In the genomic region with DNA sequence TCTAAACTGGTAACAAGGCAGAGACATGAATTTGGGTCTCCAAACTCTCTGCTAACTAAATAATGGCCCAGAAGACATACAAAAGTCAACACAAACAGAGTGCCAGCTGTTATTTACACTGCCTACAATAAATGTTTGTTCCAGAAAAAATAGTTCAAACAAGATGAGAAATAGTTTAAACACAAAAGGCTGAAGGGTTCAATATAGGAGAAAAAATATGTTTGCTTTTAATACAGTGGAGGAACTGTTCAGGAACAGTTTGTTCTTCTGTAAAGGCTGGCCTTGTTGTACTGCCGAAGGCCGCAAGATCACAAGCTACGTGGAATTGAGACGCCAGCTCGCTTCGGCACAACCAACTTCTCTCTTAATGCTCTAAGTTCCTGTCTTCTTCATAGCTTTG, we compare ENCODE assay signal across 24 cellular contexts.
DNase-seq lines count a peak whose midpoint lies in the region; ATAC-seq, FAIRE-seq and TF ChIP-seq lines count a peak whose summit lies in the region.
"Had no signal": no experiment of that assay in that cellular context is flagged by ENCODE, and none has a peak within 500 bp of the region (broad histone marks: within the 10 kb centered on the region; RNA-seq: fewer than 3 reads in every experiment).

No MANE protein-coding gene starts in this region.

- in situ Hi-C loops in HepG2 (cut with HindIII; ENCODE audit: extremely low pct_ligation_motif_present, low pct_unique_long_range_greater_than_20kb) = no loop called here

- no peak overlapping the region for H2AFZ ChIP-seq in HepG2 (ENCODE audit: low read length)

- no peak overlapping the region for H3K9ac ChIP-seq in HepG2 (ENCODE audit: insufficient read depth, low read depth, low read length)

- no peak for TF ChIP-seq CTCF in right atrium auricular region (IDR thresholded peaks at IDR 0.05)
- no peak for TF ChIP-seq CTCF in HepG2 (CRISPR knock-in tag; IDR thresholded peaks at IDR 0.05)
- no peak for TF ChIP-seq CTCF in pancreas (IDR thresholded peaks at IDR 0.05)

- peak overlapping the region; percentile 37 for H3K4me2 ChIP-seq in HepG2 (ENCODE audit: low read depth, low read length)

- DNase-seq in right atrium auricular region (ENCODE audit: low spot score) (no peak), left ventricle myocardium superior (no peak), HepG2 (ENCODE audit: low spot score) (peak; percentile 87), pancreas (peak in 3 of 6 donors; percentile 29 to 40 (median 32)), RCC 7860 (ENCODE audit: low spot score) (no peak), NAMALWA (ENCODE audit: low spot score) (no peak)
- no peak for DNase-seq in activated CD4-positive, alpha-beta memory T cell treated with anti-CD3 and anti-CD28 coated beads for 36 hours
- DNase-seq in stimulated activated CD4-positive, alpha-beta T cell treated with anti-CD3 and anti-CD28 coated beads, Interleukin-15, amount 100 ng/mL, for 24 hours = no peak
- DNase-seq: activated CD4-positive, CD25-positive, alpha-beta regulatory T cell treated with anti-CD3 and anti-CD28 coated beads, Interleukin-2, amount 50 U/mL, for 72 hours; activated effector memory CD4-positive, alpha-beta T cell treated with anti-CD3 and anti-CD28 coated beads, Interleukin-2, amount 50 U/mL, for 16 hours; activated naive CD8-positive, alpha-beta T cell treated with anti-CD3 and anti-CD28 coated beads, Interleukin-2, amount 10 ng/mL, durations not matched to agents 7 days and 5 days; dorsolateral prefrontal cortex; EL; glutamatergic neuron; MM.1S; natural killer cell; NCI-H1436 treated with DMSO at 0.1 percent for 48 hours; NCI-H526; posterior cingulate gyrus; sigmoid colon; T-cell; trophoblast cell had no signal

- BruUV-seq in HepG2 (replicated peaks; lab: Mats Ljungman, UMichigan) = no TSS peak

- peaks cover 25% of the 10 kb centered on the region for H3K4me1 Mint-ChIP-seq in activated CD4-positive, alpha-beta memory T cell treated with anti-CD3 and anti-CD28 coated beads for 36 hours (ENCODE audit: low read depth)
- H3K4me1 Mint-ChIP-seq: natural killer cell had no signal

- H3K36me3 Mint-ChIP-seq in activated CD4-positive, alpha-beta memory T cell treated with anti-CD3 and anti-CD28 coated beads for 36 hours = no peaks in the 10 kb centered on the region
- H3K36me3 Mint-ChIP-seq: natural killer cell had no signal

- no peaks in the 10 kb centered on the region for H3K79me2 ChIP-seq in HepG2 (ENCODE audit: insufficient read depth, low read length)

- CTCF ChIA-PET in HepG2 (lab: Yijun Ruan, JAX; ENCODE audit: low intra/inter-chr PET ratio, low total read pairs) = no interaction called here
- CTCF ChIA-PET in activated CD4-positive, alpha-beta memory T cell treated with anti-CD3 and anti-CD28 coated beads for 36 hours (lab: Charles Lee) = no interaction called here

- no peaks in the 10 kb centered on the region for H3K9me3 ChIP-seq in right atrium auricular region
- H3K9me3 ChIP-seq in HepG2 (ENCODE audit: low read length) = peaks cover 5% of the 10 kb centered on the region; the same call in 1 of the 2 replicates
- no peaks in the 10 kb centered on the region for H3K9me3 ChIP-seq in pancreas
- H3K9me3 ChIP-seq: sigmoid colon, SJSA1 had no signal

- H3K27me3 Mint-ChIP-seq in activated CD4-positive, alpha-beta memory T cell treated with anti-CD3 and anti-CD28 coated beads for 36 hours = peaks cover 13% of the 10 kb centered on the region
- H3K27me3 Mint-ChIP-seq: T-cell had no signal

- H3K27me3 ChIP-seq in right atrium auricular region (no peaks in the 10 kb centered on the region), HepG2 (ENCODE audit: control insufficient read depth in 1 of 2, insufficient read depth in 2 of 2, low read length in 2 of 2) (peaks cover 3 to 35% of the 10 kb centered on the region in 2 experiments; a peak in 4 of 5 replicates), pancreas (no peaks in the 10 kb centered on the region)
- H3K27me3 ChIP-seq: dorsolateral prefrontal cortex, sigmoid colon, SJSA1 had no signal

- H3K27ac ChIP-seq in right atrium auricular region = peak overlapping the region; percentile 73
- no peak overlapping the region for H3K27ac ChIP-seq in HepG2 (ENCODE audit: extremely low read length, insufficient read depth, low read length)
- H3K27ac ChIP-seq in pancreas = peak overlapping the region in 2 of 4 donors; percentile 9 to 69
- H3K27ac ChIP-seq: sigmoid colon, SJSA1 had no signal

- H3K4me3 Mint-ChIP-seq in activated CD4-positive, alpha-beta memory T cell treated with anti-CD3 and anti-CD28 coated beads for 36 hours = no peak overlapping the region
- H3K4me3 Mint-ChIP-seq: activated naive CD8-positive, alpha-beta T cell treated with anti-CD3 and anti-CD28 coated beads, Interleukin-2, amount 10 ng/mL, durations not matched to agents 7 days and 5 days; mesothelial cell of epicardium; natural killer cell; T-cell had no signal

- H3K4me3 ChIP-seq in right atrium auricular region = no peak overlapping the region
- H3K4me3 ChIP-seq in HepG2 (replicated peaks in 1 of 3; ENCODE audit: insufficient read depth in 1 of 3, low read depth in 2 of 3, low read length in 3 of 3) = no peak overlapping the region; a peak in 1 of 6 replicates
- H3K4me3 ChIP-seq in pancreas = no peak overlapping the region
- H3K4me3 ChIP-seq: dorsolateral prefrontal cortex, sigmoid colon, SJSA1 had no signal

- POLR2A ChIA-PET in HepG2 (lab: Yijun Ruan, JAX) = no interaction called here
- POLR2A ChIA-PET in activated CD4-positive, alpha-beta memory T cell treated with anti-CD3 and anti-CD28 coated beads for 36 hours (lab: Charles Lee) = no interaction called here

- no peak for ATAC-seq in left ventricle myocardium superior
- ATAC-seq in HepG2 = peak; percentile 97
- peak; percentile 79 to 94 (median 89) for ATAC-seq in pancreas
- ATAC-seq: natural killer cell, T-cell had no signal

- H4K20me1 ChIP-seq in HepG2 (ENCODE audit: insufficient read depth, low read length) = no peaks in the 10 kb centered on the region

- intact Hi-C loops in left ventricle myocardium superior (cut with micrococcal nuclease) = no loop called here
- intact Hi-C loops in HepG2 (cut with micrococcal nuclease; ENCODE audit: unreplicated experiment) = no loop called here
- intact Hi-C loops in pancreas (cut with DNase I) = no loop called here
- intact Hi-C loops in activated CD4-positive, alpha-beta memory T cell treated with anti-CD3 and anti-CD28 coated beads for 36 hours (cut with micrococcal nuclease) = no loop called here

- no peak for TF ChIP-seq POLR2A in HepG2 (IDR thresholded peaks at IDR 0.05; ENCODE audit: insufficient read depth in 1 of 2, low read depth in 2 of 2, low read length in 2 of 2)

- H3K36me3 ChIP-seq in right atrium auricular region (no peaks in the 10 kb centered on the region), HepG2 (replicated peaks in 1 of 2; ENCODE audit: control insufficient read depth in 1 of 2, insufficient read depth in 2 of 2, low read length in 2 of 2) (no peaks in the 10 kb centered on the region), pancreas (no peaks in the 10 kb centered on the region)
- H3K36me3 ChIP-seq: sigmoid colon, SJSA1 had no signal

- WGBS in HepG2 (ENCODE audit: low lambda C conversion rate) = 1% methylated on average over 6 of the region's 6 CpGs
- 18 to 20% methylated on average over 6 of the region's 6 CpGs for WGBS in pancreas, 2 donors

- H3K27ac Mint-ChIP-seq in activated CD4-positive, alpha-beta memory T cell treated with anti-CD3 and anti-CD28 coated beads for 36 hours = no peak overlapping the region
- H3K27ac Mint-ChIP-seq: activated naive CD8-positive, alpha-beta T cell treated with anti-CD3 and anti-CD28 coated beads, Interleukin-2, amount 10 ng/mL, durations not matched to agents 7 days and 5 days; mesothelial cell of epicardium; natural killer cell; T-cell had no signal

- FAIRE-seq in HepG2 (lab: Jason Lieb, UNC) (peak; percentile 79), pancreas (lab: Jason Lieb, UNC) (no peak), RCC 7860 (lab: Jason Lieb, UNC) (no peak)

- H3K4me1 ChIP-seq in right atrium auricular region = peaks cover 0 to 44% of the 10 kb centered on the region in 2 donors
- H3K4me1 ChIP-seq in HepG2 (ENCODE audit: insufficient read depth, low read length) = peaks cover 48% of the 10 kb centered on the region
- H3K4me1 ChIP-seq in pancreas = peaks cover 24 to 48% (median 41%) of the 10 kb centered on the region in 3 donors
- H3K4me1 ChIP-seq: sigmoid colon, SJSA1 had no signal

- TF ChIP-seq EP300 in HepG2 (IDR thresholded peaks at IDR 0.05; ENCODE audit: low read depth in 2 of 2, low read length in 2 of 2) = peak; percentile 67 to 94
- TF ChIP-seq EP300 in HepG2 (CRISPR knock-in tag; IDR thresholded peaks at IDR 0.05; ENCODE audit: borderline replicate concordance) = peak; percentile 70; the same call in 1 of the 2 replicates

- TF ChIP-seq RAD21 in HepG2 (CRISPR knock-in tag; IDR thresholded peaks at IDR 0.05) = no peak

- peaks cover 2% of the 10 kb centered on the region for H3K9me3 Mint-ChIP-seq in activated CD4-positive, alpha-beta memory T cell treated with anti-CD3 and anti-CD28 coated beads for 36 hours
- H3K9me3 Mint-ChIP-seq: natural killer cell had no signal

TF ChIP-seq in HepG2, 621 proteins besides CTCF, POLR2A, EP300 and RAD21 (continues in another document):
- TF ChIP-seq CC2D1A (CRISPR knock-in tag; IDR thresholded peaks at IDR 0.05) (0 out of 2 replicates have a peak, but pooled peaks have one; percentile 56), PAX8 (CRISPR knock-in tag; IDR thresholded peaks at IDR 0.05; ENCODE audit: borderline replicate concordance) (no peak), ZNF703 (CRISPR knock-in tag; IDR thresholded peaks at IDR 0.05; ENCODE audit: borderline replicate concordance) (0 out of 2 replicates have a peak, but pooled peaks have one; percentile 79), TBL1XR1 (IDR thresholded peaks at IDR 0.05; ENCODE audit: borderline replicate concordance, low read length, partially characterized antibody) (peak; percentile 95)
- TF ChIP-seq, protein P1, sequence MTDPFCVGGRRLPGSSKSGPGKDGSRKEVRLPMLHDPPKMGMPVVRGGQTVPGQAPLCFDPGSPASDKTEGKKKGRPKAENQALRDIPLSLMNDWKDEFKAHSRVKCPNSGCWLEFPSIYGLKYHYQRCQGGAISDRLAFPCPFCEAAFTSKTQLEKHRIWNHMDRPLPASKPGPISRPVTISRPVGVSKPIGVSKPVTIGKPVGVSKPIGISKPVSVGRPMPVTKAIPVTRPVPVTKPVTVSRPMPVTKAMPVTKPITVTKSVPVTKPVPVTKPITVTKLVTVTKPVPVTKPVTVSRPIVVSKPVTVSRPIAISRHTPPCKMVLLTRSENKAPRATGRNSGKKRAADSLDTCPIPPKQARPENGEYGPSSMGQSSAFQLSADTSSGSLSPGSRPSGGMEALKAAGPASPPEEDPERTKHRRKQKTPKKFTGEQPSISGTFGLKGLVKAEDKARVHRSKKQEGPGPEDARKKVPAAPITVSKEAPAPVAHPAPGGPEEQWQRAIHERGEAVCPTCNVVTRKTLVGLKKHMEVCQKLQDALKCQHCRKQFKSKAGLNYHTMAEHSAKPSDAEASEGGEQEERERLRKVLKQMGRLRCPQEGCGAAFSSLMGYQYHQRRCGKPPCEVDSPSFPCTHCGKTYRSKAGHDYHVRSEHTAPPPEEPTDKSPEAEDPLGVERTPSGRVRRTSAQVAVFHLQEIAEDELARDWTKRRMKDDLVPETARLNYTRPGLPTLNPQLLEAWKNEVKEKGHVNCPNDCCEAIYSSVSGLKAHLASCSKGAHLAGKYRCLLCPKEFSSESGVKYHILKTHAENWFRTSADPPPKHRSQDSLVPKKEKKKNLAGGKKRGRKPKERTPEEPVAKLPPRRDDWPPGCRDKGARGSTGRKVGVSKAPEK (CRISPR knock-in tag; IDR thresholded peaks at IDR 0.05; ENCODE audit: borderline replicate concordance) = no peak
